In the genomic region with DNA sequence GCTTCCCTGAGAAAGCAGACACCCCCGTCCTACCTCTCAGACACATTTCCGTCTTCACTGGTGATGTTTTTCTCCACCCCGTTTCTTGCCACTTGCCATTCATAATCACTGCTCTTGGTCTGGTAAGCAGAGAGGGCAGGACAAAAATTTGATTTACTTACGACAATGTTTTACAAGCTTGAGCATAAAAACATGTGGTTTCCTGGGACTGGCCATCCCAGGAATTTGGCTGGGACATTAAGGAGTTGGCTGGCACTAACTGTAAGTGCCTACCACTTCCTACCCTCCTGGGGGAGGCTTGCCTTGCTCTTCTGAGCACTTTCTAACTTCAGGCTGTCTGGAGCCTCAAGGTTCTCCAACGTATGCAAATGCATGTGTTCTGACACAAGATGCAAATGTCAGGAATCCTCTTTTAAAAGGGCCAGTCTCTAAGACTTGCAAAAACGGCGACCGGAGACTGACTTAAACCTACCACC, we compare ENCODE assay signal across 11 cellular contexts. TPM values are rescaled to one million over a fixed set of nuclear protein-coding genes. Genes with fewer than 3 reads are reported as not detected.
DNase-seq lines count a peak whose midpoint lies in the region; ATAC-seq, FAIRE-seq and TF ChIP-seq lines count a peak whose summit lies in the region.
"Had no signal": no experiment of that assay in that cellular context is flagged by ENCODE, and none has a peak within 500 bp of the region (broad histone marks: within the 10 kb centered on the region; RNA-seq: fewer than 3 reads in every experiment).

No MANE protein-coding gene starts in this region.

- no peak for DNase-seq in GM12892 (ENCODE audit: insufficient read length)
- DNase-seq in medulla oblongata (ENCODE audit: extremely low spot score), result no peak
- DNase-seq: MM.1S, posterior cingulate gyrus had no signal

- H3K4me1 ChIP-seq in mucosa of rectum (ENCODE audit: control insufficient read depth in 2 of 2, insufficient read depth in 2 of 2, low read length in 2 of 2), result peaks cover 8 to 9% of the 10 kb centered on the region in 2 donors

- H3K27ac ChIP-seq in VCaP (peak overlapping the region; percentile 20; the same call in 1 of the 2 replicates), mucosa of rectum (ENCODE audit: low read depth in 2 of 2, low read length in 2 of 2) (peak overlapping the region in 1 of 2 donors; percentile 20)

- peak overlapping the region in 1 of 2 donors; percentile 14 for H3K9ac ChIP-seq in mucosa of rectum (ENCODE audit: low read depth in 1 of 2, low read length in 2 of 2)

- peak; percentile 54 for FAIRE-seq in GM12892 (lab: Jason Lieb, UNC)
- FAIRE-seq: endothelial cell of umbilical vein had no signal

- TF ChIP-seq CTCF in VCaP (conservative IDR thresholded peaks at IDR 0.05), result no peak

- H3K36me3 ChIP-seq in mucosa of rectum (ENCODE audit: control insufficient read depth in 2 of 2, insufficient read depth in 2 of 2, low read length in 2 of 2), result no peaks in the 10 kb centered on the region

- ATAC-seq in GM21825 (IDR thresholded peaks at IDR 0.05; ENCODE audit: unreplicated experiment) (peak; percentile 18), HG02642 (IDR thresholded peaks at IDR 0.05; ENCODE audit: poor library complexity, unreplicated experiment) (no peak), HG03469 (IDR thresholded peaks at IDR 0.05; ENCODE audit: unreplicated experiment) (no peak), HG02763 (IDR thresholded peaks at IDR 0.05; ENCODE audit: unreplicated experiment) (no peak)

- H3K9me3 ChIP-seq in mucosa of rectum (ENCODE audit: control insufficient read depth in 2 of 2, low read length in 2 of 2), result no peaks in the 10 kb centered on the region

- H3K4me3 ChIP-seq in mucosa of rectum (ENCODE audit: low read length in 2 of 2), result peak overlapping the region; percentile 41 to 59

- peaks cover 0 to 2% of the 10 kb centered on the region in 2 donors for H3K27me3 ChIP-seq in mucosa of rectum (ENCODE audit: control insufficient read depth in 2 of 2, insufficient read depth in 2 of 2, low read length in 2 of 2)

- TF ChIP-seq POLR2A in GM12892 (IDR thresholded peaks at IDR 0.05; ENCODE audit: low read depth, low read length), result no peak

RNA-seq across cellular contexts. Expression of a gene that starts 24.2 kb away (rescaled TPM):
- 5.0 TPM for polyA plus RNA-seq in GM12892 (2012; ENCODE audit: missing spikeins)
